Comparison of ENCODE assay signal across 10 cellular contexts in genomic region chr12:112977641-112978040, GRCh38. TPM values are rescaled to one million over a fixed set of nuclear protein-coding genes. Genes with fewer than 3 reads are reported as not detected.
DNase-seq lines count a peak whose midpoint lies in the region; ATAC-seq and TF ChIP-seq lines count a peak whose summit lies in the region.
"Had no signal": no experiment of that assay in that cellular context is flagged by ENCODE, and none has a peak within 500 bp of the region (broad histone marks: within the 10 kb centered on the region; RNA-seq: fewer than 3 reads in every experiment).

No MANE protein-coding gene starts in this region.

- H3K9me3 Mint-ChIP-seq in stimulated activated effector memory CD8-positive, alpha-beta T cell treated with anti-CD3 and anti-CD28 coated beads, Interleukin-12 subunit alpha, Interleukin-12 subunit beta, amount 100 ng/mL, for 72 hours: no peaks in the 10 kb centered on the region
- no peaks in the 10 kb centered on the region; a peak in 1 of 5 replicates for H3K9me3 Mint-ChIP-seq in H9

- no peak overlapping the region for H2BK15ac ChIP-seq in H9 (ENCODE audit: low read depth, low read length)

- no peak overlapping the region for H2AK5ac ChIP-seq in H9 (ENCODE audit: insufficient read length, low read length)

- H4K91ac ChIP-seq in H9 (ENCODE audit: insufficient read length, low read depth, low read length): no peak overlapping the region

- H3K23me2 ChIP-seq in H9 (ENCODE audit: insufficient read length, low read depth, low read length, poor library complexity, severe bottlenecking): no peaks in the 10 kb centered on the region

- intact Hi-C loops in left cardiac atrium (cut with DNase I): loop anchor here in 1 of 2 donors (2.0 kb wide), 1 partner anchor 39 kb away; the partner anchor contains the start of gene OAS3

- H3K9ac ChIP-seq in H9 (ENCODE audit: extremely low read depth, insufficient read length, low read length): no peak overlapping the region

- H4K8ac ChIP-seq in H9 (replicated peaks; ENCODE audit: insufficient read length, low read depth, low read length): no peak overlapping the region

- peak; percentile 10 for DNase-seq in GM13977 (ENCODE audit: low spot score)
- no peak for DNase-seq in left cardiac atrium
- no peak for DNase-seq in stimulated activated effector memory CD8-positive, alpha-beta T cell treated with anti-CD3 and anti-CD28 coated beads, Interleukin-12 subunit alpha, Interleukin-12 subunit beta, amount 100 ng/mL, for 72 hours (ENCODE audit: low spot score in 2 of 2)
- no peak for DNase-seq in H9
- no peak for DNase-seq in activated gamma-delta T cell treated with Interleukin-2 at 50 U/mL for 16 hours
- DNase-seq: NCI-H1930 had no signal

- H3K27ac ChIP-seq in H9 (ENCODE audit: insufficient read length, low read depth, low read length): no peak overlapping the region

- H3K4me3 ChIP-seq in WI38 (ENCODE audit: low read depth, low read length): peak overlapping the region; percentile 50; the same call in 1 of the 2 replicates

- no peak overlapping the region for H3K14ac ChIP-seq in H9 (ENCODE audit: insufficient read depth, low read length)

- H3K27me3 Mint-ChIP-seq in H9 (ENCODE audit: low read depth): peaks cover 3% of the 10 kb centered on the region

- H3K18ac ChIP-seq in H9 (ENCODE audit: insufficient read length, low read depth, low read length): no peak overlapping the region

- no peaks in the 10 kb centered on the region for H3K9me3 ChIP-seq in H9 (ENCODE audit: control insufficient read depth, low read depth, low read length)
- H3K9me3 ChIP-seq: pancreas had no signal

- no peak overlapping the region for H3T11ph ChIP-seq in H9 (ENCODE audit: low read length)

- no peak overlapping the region for H2BK20ac ChIP-seq in H9 (ENCODE audit: low read depth, low read length, poor library complexity, severe bottlenecking)

- no peaks in the 10 kb centered on the region for H3K36me3 Mint-ChIP-seq in stimulated activated effector memory CD8-positive, alpha-beta T cell treated with anti-CD3 and anti-CD28 coated beads, Interleukin-12 subunit alpha, Interleukin-12 subunit beta, amount 100 ng/mL, for 72 hours
- no peaks in the 10 kb centered on the region for H3K36me3 Mint-ChIP-seq in H9 (ENCODE audit: insufficient read depth in 1 of 3, low read depth in 3 of 3)

- no peak overlapping the region for H3K56ac ChIP-seq in H9 (ENCODE audit: insufficient read length, low read depth, low read length)

- no peaks in the 10 kb centered on the region for H3K79me2 ChIP-seq in H9 (ENCODE audit: insufficient read depth, low read length)

- no peak overlapping the region for H2BK5ac ChIP-seq in H9 (ENCODE audit: insufficient read length, low read length)

- no peak overlapping the region for H2BK120ac ChIP-seq in H9 (ENCODE audit: low read depth, low read length, poor library complexity, severe bottlenecking)

- H3K4me3 Mint-ChIP-seq in stimulated activated effector memory CD8-positive, alpha-beta T cell treated with anti-CD3 and anti-CD28 coated beads, Interleukin-12 subunit alpha, Interleukin-12 subunit beta, amount 100 ng/mL, for 72 hours: peak overlapping the region; percentile 96
- no peak overlapping the region for H3K4me3 Mint-ChIP-seq in H9

- no peaks in the 10 kb centered on the region for H3K27me3 ChIP-seq in H9 (ENCODE audit: insufficient read depth, low read length)
- H3K27me3 ChIP-seq: pancreas had no signal

- no peak overlapping the region for H2BK12ac ChIP-seq in H9 (ENCODE audit: insufficient read length, low read depth, low read length)

- H3K27ac Mint-ChIP-seq in stimulated activated effector memory CD8-positive, alpha-beta T cell treated with anti-CD3 and anti-CD28 coated beads, Interleukin-12 subunit alpha, Interleukin-12 subunit beta, amount 100 ng/mL, for 72 hours: peak overlapping the region; percentile 95
- no peak overlapping the region for H3K27ac Mint-ChIP-seq in H9

- no peak overlapping the region for H3K4ac ChIP-seq in H9 (ENCODE audit: low read depth, low read length)

- no peaks in the 10 kb centered on the region; the same call in 1 of the 2 replicates for H3K4me1 ChIP-seq in H9 (ENCODE audit: insufficient read depth, low read length)
- H3K4me1 ChIP-seq: pancreas had no signal

- H3K4me2 ChIP-seq in H9 (ENCODE audit: insufficient read depth, insufficient read length, low read length): no peak overlapping the region

- no peak overlapping the region for H2AFZ ChIP-seq in H9 (ENCODE audit: low read length)

- TF ChIP-seq CTCF in GM13977 (IDR thresholded peaks at IDR 0.05; ENCODE audit: extremely low read depth, insufficient read depth, missing control alignments) (no peak), WI38 (IDR thresholded peaks at IDR 0.05; ENCODE audit: low read depth, low read length) (no peak), H9 (conservative IDR thresholded peaks at IDR 0.05) (no peak)

- H3K79me1 ChIP-seq in H9 (ENCODE audit: insufficient read depth, low read depth, low read length, poor library complexity, severe bottlenecking): no peaks in the 10 kb centered on the region

- in situ Hi-C loops in GM13977 (cut with MboI; ENCODE audit: low pct_unique_long_range_greater_than_20kb, low sequenced_read_pairs, unreplicated experiment): no loop called here

- peak; percentile 19 to 31 for ATAC-seq in left cardiac atrium
- no peak for ATAC-seq in stimulated activated effector memory CD8-positive, alpha-beta T cell treated with anti-CD3 and anti-CD28 coated beads, Interleukin-12 subunit alpha, Interleukin-12 subunit beta, amount 100 ng/mL, for 72 hours
- no peak for ATAC-seq in HG03095 (IDR thresholded peaks at IDR 0.05; ENCODE audit: unreplicated experiment)
- no peak for ATAC-seq in GM21723 (IDR thresholded peaks at IDR 0.05; ENCODE audit: unreplicated experiment)

- H4K20me1 ChIP-seq in H9 (ENCODE audit: control insufficient read depth, insufficient read depth, insufficient read length): no peaks in the 10 kb centered on the region

- no CpG with 5 or more reads among the region's 8 CpGs for WGBS in H9 (ENCODE audit: extremely low coverage, insufficient read length, low lambda C conversion rate)

- H3K23ac ChIP-seq in H9 (ENCODE audit: insufficient read length, low read depth, low read length): no peak overlapping the region

- no peak overlapping the region for H4K5ac ChIP-seq in H9 (ENCODE audit: insufficient read length, low read depth, low read length)

- H3K4me1 Mint-ChIP-seq in stimulated activated effector memory CD8-positive, alpha-beta T cell treated with anti-CD3 and anti-CD28 coated beads, Interleukin-12 subunit alpha, Interleukin-12 subunit beta, amount 100 ng/mL, for 72 hours: peaks cover 39% of the 10 kb centered on the region
- peaks cover 0 to 7% of the 10 kb centered on the region in 2 experiments; a peak in 2 of 4 replicates for H3K4me1 Mint-ChIP-seq in H9

RNA-seq across cellular contexts. Expression of gene OAS2, which starts 0.7 kb away (rescaled TPM):
- total RNA-seq in left cardiac atrium: 10 to 100 TPM in 1 of 2 donors, 1 to 10 TPM in 1; 6.5 to 18.4 TPM
- total RNA-seq in H9 (2021): not detected in 2 replicates

RNA-seq across cellular contexts. Expression of gene OAS3, which starts 39.4 kb away (rescaled TPM):
- total RNA-seq in left cardiac atrium: 10 to 100 TPM in 1 of 2 donors, 1 to 10 TPM in 1; 8.1 to 19.4 TPM
- 0.70 and 0.81 TPM in 2 replicates for total RNA-seq in H9 (2021)

Comparison
In these comparisons a context has a peak if more than half of its experiments do, and no peak if none do; other contexts are left out.
1. ATAC-seq: peak in left cardiac atrium (2 of 2); none in stimulated activated effector memory CD8-positive, alpha-beta T cell treated with anti-CD3 and anti-CD28 coated beads, Interleukin-12 subunit alpha, Interleukin-12 subunit beta, amount 100 ng/mL, for 72 hours (single experiment), HG03095 (single experiment) and GM21723 (single experiment).